In the genomic region with DNA sequence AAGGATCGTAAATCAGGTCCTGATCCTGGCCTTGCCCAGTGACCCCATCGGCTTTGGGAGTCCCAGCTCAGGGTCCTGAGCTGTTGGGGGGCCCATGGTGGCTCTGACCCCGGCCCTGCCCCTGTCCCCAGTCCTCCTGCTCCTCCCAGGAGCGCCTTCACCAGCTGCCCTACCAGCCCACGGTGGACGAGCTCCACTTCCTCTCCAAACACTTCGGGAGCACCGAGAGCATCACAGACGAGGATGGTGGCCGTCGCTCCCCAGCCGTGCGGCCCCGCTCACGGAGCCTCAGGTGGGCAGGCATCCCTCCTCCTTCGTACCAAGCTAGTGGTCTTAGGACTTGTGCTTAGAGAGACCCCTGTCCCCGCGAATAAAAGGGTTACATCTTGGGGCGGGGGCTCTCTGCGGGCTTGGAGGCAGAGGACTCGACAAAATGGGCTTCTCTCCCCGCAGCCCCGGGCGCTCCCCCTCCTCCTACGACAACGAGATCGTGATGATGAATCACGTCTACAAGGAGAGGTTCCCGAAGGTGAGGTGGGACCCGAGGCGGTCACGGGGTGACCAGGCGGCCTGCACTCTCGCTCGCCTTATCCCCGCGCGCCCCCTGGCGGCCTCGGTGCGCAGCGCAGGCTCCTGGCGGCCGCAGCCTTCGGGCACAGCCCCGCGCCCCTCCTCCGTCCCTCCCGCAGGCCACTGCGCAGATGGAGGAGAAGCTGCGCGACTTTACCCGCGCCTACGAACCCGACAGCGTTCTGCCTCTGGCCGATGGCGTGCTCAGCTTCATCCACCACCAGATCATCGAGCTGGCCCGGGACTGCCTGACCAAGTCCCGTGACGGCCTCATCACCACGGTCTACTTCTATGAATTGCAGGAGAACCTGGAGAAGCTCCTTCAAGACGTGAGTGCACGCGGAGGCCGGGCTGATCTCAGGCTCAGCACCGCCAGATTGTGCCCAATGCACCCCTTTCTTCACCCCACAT, we compare ENCODE assay signal across 8 cellular contexts. TPM values are rescaled to one million over a fixed set of nuclear protein-coding genes. Genes with fewer than 3 reads are reported as not detected.
A peak's percentile ranks its signal among the peaks of the same experiment; 100 is the strongest.
DNase-seq lines count a peak whose midpoint lies in the region; ATAC-seq, FAIRE-seq and TF ChIP-seq lines count a peak whose summit lies in the region.

No MANE protein-coding gene starts in this region.

- POLR2A ChIA-PET in CD4-positive, alpha-beta memory T cell (lab: Charles Lee; ENCODE audit: partially characterized antibody): interaction anchor here (0.6 to 1.3 kb wide), 7 partner anchors 55 to 354 kb away, joined by 3 to 4 read pairs (median 4); a partner anchor contains a TSS

- no peak for TF ChIP-seq POLR2A in H54 (IDR thresholded peaks at IDR 0.05; ENCODE audit: low read depth, low read length)

- H3K27me3 Mint-ChIP-seq in CD4-positive, alpha-beta memory T cell: peaks cover 17 to 19% of the 10 kb centered on the region in 2 donors

- H3K4me3 Mint-ChIP-seq in CD4-positive, alpha-beta memory T cell: peak overlapping the region in 3 of 8 donors; percentile 43 to 57 (median 57)

- H3K9ac ChIP-seq in kidney (ENCODE audit: low read length in 2 of 2): no peak overlapping the region

- peaks cover 5% of the 10 kb centered on the region for H3K27me3 ChIP-seq in CD4-positive, alpha-beta memory T cell (ENCODE audit: insufficient read depth, low read length)

- DNase-seq in CD4-positive, alpha-beta memory T cell: peak; percentile 70 to 80 (median 73)
- DNase-seq in H54 (ENCODE audit: insufficient read length, low spot score) (peak; percentile 91), NCI-H2227 (lab: John Stamatoyannopoulos, UW; ENCODE audit: unreplicated experiment) (peak; percentile 82), kidney (peak; percentile 93)
- peak; percentile 74 for DNase-seq in activated CD4-positive, alpha-beta T cell treated with anti-CD3 and anti-CD28 coated beads for 1 hour
- peak; percentile 70 for DNase-seq in central memory CD4-positive, alpha-beta T cell
- DNase-seq in stimulated activated CD4-positive, alpha-beta T cell treated with anti-CD3 and anti-CD28 coated beads, Interleukin-1b, Interleukin-23, amount 100 ng/mL, for 24 hours (ENCODE audit: low read depth in 4 of 4, low spot score in 1 of 4): peak; percentile 67 to 91 (median 79)

- peaks cover 0 to 1% (median 0%) of the 10 kb centered on the region in 8 donors for H3K9me3 Mint-ChIP-seq in CD4-positive, alpha-beta memory T cell

- no peaks in the 10 kb centered on the region for H3K36me3 ChIP-seq in CD4-positive, alpha-beta memory T cell (ENCODE audit: insufficient read depth, low read length)
- no peaks in the 10 kb centered on the region for H3K36me3 ChIP-seq in kidney (ENCODE audit: control insufficient read depth in 1 of 2, insufficient read depth in 2 of 2, low read length in 2 of 2)

- H3K4me1 ChIP-seq in CD4-positive, alpha-beta memory T cell (ENCODE audit: insufficient read depth, low read length): peaks cover 9% of the 10 kb centered on the region
- peaks cover 0 to 7% of the 10 kb centered on the region in 2 donors for H3K4me1 ChIP-seq in kidney (ENCODE audit: control insufficient read depth in 1 of 2, insufficient read depth in 1 of 2, low read depth in 1 of 2, low read length in 2 of 2)

- no peak overlapping the region for H3K4me3 ChIP-seq in CD4-positive, alpha-beta memory T cell (ENCODE audit: low read length in 2 of 2)
- peak overlapping the region in 1 of 2 donors; percentile 33 for H3K4me3 ChIP-seq in kidney (ENCODE audit: low read length in 2 of 2)

- H3K36me3 Mint-ChIP-seq in CD4-positive, alpha-beta memory T cell: no peaks in the 10 kb centered on the region

- peak; percentile 99 for TF ChIP-seq CTCF in kidney (IDR thresholded peaks at IDR 0.05; ENCODE audit: borderline replicate concordance, extremely low read depth, insufficient read depth)

- no peak overlapping the region for H3K27ac ChIP-seq in CD4-positive, alpha-beta memory T cell (ENCODE audit: low read depth, low read length)
- H3K27ac ChIP-seq in kidney (ENCODE audit: low read depth in 2 of 2, low read length in 2 of 2): no peak overlapping the region

- H3K9me3 ChIP-seq in CD4-positive, alpha-beta memory T cell (ENCODE audit: control insufficient read depth in 1 of 2, low read length in 2 of 2): no peaks in the 10 kb centered on the region
- no peaks in the 10 kb centered on the region for H3K9me3 ChIP-seq in kidney (ENCODE audit: control insufficient read depth in 1 of 2, low read length in 2 of 2)

- intact Hi-C loops in CD4-positive, alpha-beta memory T cell (cut with micrococcal nuclease): loop anchor here (1.0 to 5.0 kb wide), 4 partner anchors 50 to 130 kb away; no protein-coding TSS in a partner anchor
- intact Hi-C loops in kidney (cut with DNase I): no loop called here

- ATAC-seq in HG03354 (IDR thresholded peaks at IDR 0.05; ENCODE audit: poor library complexity, severe bottlenecking, unreplicated experiment): no peak

- FAIRE-seq in H54 (lab: Jason Lieb, UNC): no peak
- no peak for FAIRE-seq in kidney (lab: Jason Lieb, UNC)

- CTCF ChIA-PET in CD4-positive, alpha-beta memory T cell (lab: Charles Lee; ENCODE audit: partially characterized antibody): interaction anchor here (0.6 to 8.2 kb wide), 57 partner anchors 8 to 1049 kb away, joined by 3 to 200 read pairs (median 5); a partner anchor contains a TSS

- H3K27ac Mint-ChIP-seq in CD4-positive, alpha-beta memory T cell: no peak overlapping the region

- H3K4me1 Mint-ChIP-seq in CD4-positive, alpha-beta memory T cell: peaks cover 0 to 4% (median 0%) of the 10 kb centered on the region in 4 donors

RNA-seq across cellular contexts. Expression of a gene that starts 9.1 kb away (rescaled TPM):
- not detected for total RNA-seq in CD4-positive, alpha-beta memory T cell
- under 1 TPM in 1 of 2 donors, not detected in 1; 0.48 TPM for polyA plus RNA-seq in CD4-positive, alpha-beta memory T cell
- total RNA-seq in kidney: 0.35 TPM
- 0.39 TPM for polyA plus RNA-seq in kidney (ENCODE audit: insufficient read depth, low read depth, low replicate concordance)

RNA-seq across cellular contexts. Expression of a gene that starts 13.1 kb away (rescaled TPM):
- total RNA-seq in CD4-positive, alpha-beta memory T cell: not detected
- polyA plus RNA-seq in CD4-positive, alpha-beta memory T cell: not detected
- not detected for total RNA-seq in kidney
- not detected for polyA plus RNA-seq in kidney (ENCODE audit: insufficient read depth, low read depth, low replicate concordance)

RNA-seq across cellular contexts. Expression of a gene that starts 33.8 kb away (rescaled TPM):
- total RNA-seq in CD4-positive, alpha-beta memory T cell: 10 to 100 TPM; 31.6 to 32.8 TPM
- 10 to 100 TPM; 55.3 to 81.8 TPM for polyA plus RNA-seq in CD4-positive, alpha-beta memory T cell
- 34.7 TPM for total RNA-seq in kidney
- 50.9 TPM for polyA plus RNA-seq in kidney (ENCODE audit: insufficient read depth, low read depth, low replicate concordance)

RNA-seq across cellular contexts. Expression of a gene that starts 39.6 kb away (rescaled TPM):
- not detected for total RNA-seq in CD4-positive, alpha-beta memory T cell
- polyA plus RNA-seq in CD4-positive, alpha-beta memory T cell: not detected
- total RNA-seq in kidney: not detected
- polyA plus RNA-seq in kidney (ENCODE audit: insufficient read depth, low read depth, low replicate concordance): not detected

RNA-seq across cellular contexts. Expression of a gene that starts 41.1 kb away (rescaled TPM):
- total RNA-seq in CD4-positive, alpha-beta memory T cell: 10 to 100 TPM; 10.5 to 12.6 TPM
- 10 to 100 TPM; 16.9 to 23.5 TPM for polyA plus RNA-seq in CD4-positive, alpha-beta memory T cell
- 7.9 TPM for total RNA-seq in kidney
- polyA plus RNA-seq in kidney (ENCODE audit: insufficient read depth, low read depth, low replicate concordance): 1.3 TPM
